ENCODE assay signal across 9 cellular contexts in genomic region chr7:129376778-129377700, GRCh38. TPM values are rescaled to one million over a fixed set of nuclear protein-coding genes. Genes with fewer than 3 reads are reported as not detected.
DNase-seq lines count a peak whose midpoint lies in the region; ATAC-seq, FAIRE-seq and TF ChIP-seq lines count a peak whose summit lies in the region.
"Had no signal": no experiment of that assay in that cellular context is flagged by ENCODE, and none has a peak within 500 bp of the region (broad histone marks: within the 10 kb centered on the region; RNA-seq: fewer than 3 reads in every experiment).

No MANE protein-coding gene starts in this region.

- peaks cover 9 to 12% of the 10 kb centered on the region in 2 donors for H3K4me1 Mint-ChIP-seq in effector memory CD8-positive, alpha-beta T cell (ENCODE audit: low read depth in 2 of 2)

- DNase-seq in AG08395 (ENCODE audit: low spot score) (peak; percentile 3), GM18507 (ENCODE audit: extremely low spot score, insufficient read length, low read depth) (no peak), RKO (ENCODE audit: low spot score) (peak; percentile 41), GOT3 (lab: John Stamatoyannopoulos, UW) (no peak), BE2C (no peak)
- no peak for DNase-seq in effector memory CD8-positive, alpha-beta T cell
- no peak for DNase-seq in activated effector memory CD4-positive, alpha-beta T cell treated with Interleukin-2 at 50 U/mL for 16 hours

- H3K27ac Mint-ChIP-seq in effector memory CD8-positive, alpha-beta T cell: peak overlapping the region in 1 of 2 donors; percentile 15

- no peaks in the 10 kb centered on the region for H3K27me3 Mint-ChIP-seq in effector memory CD8-positive, alpha-beta T cell

- no peak overlapping the region for H3K4me3 ChIP-seq in BE2C (ENCODE audit: low read depth, low read length)
- H3K4me3 ChIP-seq: right atrium auricular region had no signal

- H3K9me3 Mint-ChIP-seq in effector memory CD8-positive, alpha-beta T cell: no peaks in the 10 kb centered on the region

- peak; percentile 42 for ATAC-seq in effector memory CD8-positive, alpha-beta T cell (replicated peaks)
- ATAC-seq in GM21423 (IDR thresholded peaks at IDR 0.05; ENCODE audit: unreplicated experiment): no peak

- no peak overlapping the region for H3K4me3 Mint-ChIP-seq in effector memory CD8-positive, alpha-beta T cell

- peak; percentile 63 for FAIRE-seq in GM18507 (lab: Jason Lieb, UNC)

- no peaks in the 10 kb centered on the region for H3K4me1 ChIP-seq in BE2C
- H3K4me1 ChIP-seq: right atrium auricular region had no signal

- TF ChIP-seq CTCF in BE2C (IDR thresholded peaks at IDR 0.05; ENCODE audit: low read depth, low read length): no peak

- no peaks in the 10 kb centered on the region for H3K36me3 ChIP-seq in BE2C
- H3K36me3 ChIP-seq: right atrium auricular region had no signal

- H3K36me3 Mint-ChIP-seq in effector memory CD8-positive, alpha-beta T cell (ENCODE audit: insufficient read depth): peaks cover under 1% of the 10 kb centered on the region

- H3K27me3 ChIP-seq in BE2C: no peaks in the 10 kb centered on the region
- H3K27me3 ChIP-seq: right atrium auricular region had no signal

- no peaks in the 10 kb centered on the region for H3K9me3 ChIP-seq in BE2C
- H3K9me3 ChIP-seq: right atrium auricular region had no signal

RNA-seq across cellular contexts. Expression of gene STRIP2, which starts 57.2 kb away (rescaled TPM):
- 1.0 TPM for polyA plus RNA-seq in BE2C (2012; ENCODE audit: insufficient read depth, insufficient read length, low read depth)

Comparison
In these comparisons a context has a peak if more than half of its experiments do, and no peak if none do; other contexts are left out.
1. DNase-seq: peak in AG08395 (single experiment) and RKO (single experiment); none in GM18507 (single experiment), effector memory CD8-positive, alpha-beta T cell (0 of 3), GOT3 (single experiment), activated effector memory CD4-positive, alpha-beta T cell treated with Interleukin-2 at 50 U/mL for 16 hours (single experiment) and BE2C (single experiment).